ENCODE assay signal across 10 cellular contexts in genomic region chr1:89261926-89262540, GRCh38. TPM values are rescaled to one million over a fixed set of nuclear protein-coding genes. Genes with fewer than 3 reads are reported as not detected.
DNase-seq lines count a peak whose midpoint lies in the region; ATAC-seq and TF ChIP-seq lines count a peak whose summit lies in the region.
"Had no signal": no experiment of that assay in that cellular context is flagged by ENCODE, and none has a peak within 500 bp of the region (broad histone marks: within the 10 kb centered on the region; RNA-seq: fewer than 3 reads in every experiment).

No MANE protein-coding gene starts in this region.

- H3K27ac ChIP-seq in ovary = peak overlapping the region in 1 of 2 donors; percentile 57
- H3K27ac ChIP-seq in body of pancreas = no peak overlapping the region

- H3K4me1 Mint-ChIP-seq in Caco-2 (ENCODE audit: low read depth, unreplicated experiment) = peaks cover 5% of the 10 kb centered on the region

- H3K27me3 ChIP-seq in ovary = no peaks in the 10 kb centered on the region
- no peaks in the 10 kb centered on the region for H3K27me3 ChIP-seq in body of pancreas
- H3K27me3 ChIP-seq in Caco-2 (replicated peaks; ENCODE audit: control insufficient read depth, insufficient read depth, low read length) = no peaks in the 10 kb centered on the region

- H3K4me3 ChIP-seq in choroid plexus epithelial cell (ENCODE audit: low read depth, low read length) = no peak overlapping the region
- peak overlapping the region; percentile 17 for H3K4me3 ChIP-seq in ovary
- H3K4me3 ChIP-seq in body of pancreas = no peak overlapping the region
- no peak overlapping the region for H3K4me3 ChIP-seq in Caco-2 (ENCODE audit: low read depth, low read length)

- intact Hi-C loops in ovary (cut with DNase I) (no loop called here), body of pancreas (cut with DNase I) (no loop called here), Caco-2 (cut with micrococcal nuclease; ENCODE audit: unreplicated experiment) (no loop called here)

- no peaks in the 10 kb centered on the region for H3K36me3 ChIP-seq in ovary
- H3K36me3 ChIP-seq in body of pancreas (replicated peaks in 1 of 2; ENCODE audit: insufficient read depth in 1 of 2, low read depth in 2 of 2) = no peaks in the 10 kb centered on the region
- H3K36me3 ChIP-seq in Caco-2 (ENCODE audit: control insufficient read depth, insufficient read depth, low read length) = no peaks in the 10 kb centered on the region

- no peak overlapping the region for H3K4me3 Mint-ChIP-seq in Caco-2 (ENCODE audit: unreplicated experiment)

- no peaks in the 10 kb centered on the region for H3K9me3 ChIP-seq in ovary
- H3K9me3 ChIP-seq in body of pancreas = no peaks in the 10 kb centered on the region
- no peaks in the 10 kb centered on the region for H3K9me3 ChIP-seq in Caco-2

- 16 to 19% (median 17%) methylated on average over 6 of the region's 6 CpGs for WGBS in ovary, 3 donors
- 58 to 59% methylated on average over 6 of the region's 6 CpGs for WGBS in body of pancreas, 2 donors

- POLR2A ChIA-PET in Caco-2 (lab: Charles Lee) = no interaction called here

- TF ChIP-seq CTCF in choroid plexus epithelial cell (conservative IDR thresholded peaks at IDR 0.05; ENCODE audit: low read depth, low read length) (no peak), ovary (IDR thresholded peaks at IDR 0.05) (no peak), body of pancreas (IDR thresholded peaks at IDR 0.05) (no peak), Caco-2 (IDR thresholded peaks at IDR 0.05; ENCODE audit: insufficient read depth in 1 of 2, low read depth in 1 of 2, low read length in 1 of 2, severe bottlenecking in 1 of 2, unreplicated experiment in 1 of 2) (no peak)

- H3K27me3 Mint-ChIP-seq in Caco-2 (ENCODE audit: insufficient read depth, unreplicated experiment) = peaks cover 7% of the 10 kb centered on the region

- no peak for ATAC-seq in body of pancreas
- ATAC-seq in HG03045 (IDR thresholded peaks at IDR 0.05; ENCODE audit: unreplicated experiment) = no peak

- no peaks in the 10 kb centered on the region for H3K9me3 Mint-ChIP-seq in Caco-2 (ENCODE audit: unreplicated experiment)

- no TSS peak for BruUV-seq in Caco-2 (replicated peaks; lab: Mats Ljungman, UMichigan)

- TF ChIP-seq POLR2A in ovary (IDR thresholded peaks at IDR 0.05) (no peak), body of pancreas (IDR thresholded peaks at IDR 0.05) (no peak)

- H3K36me3 Mint-ChIP-seq in Caco-2 (ENCODE audit: insufficient read depth, unreplicated experiment) = no peaks in the 10 kb centered on the region

- H3K4me1 ChIP-seq in ovary (ENCODE audit: insufficient read depth) (peaks cover 7% of the 10 kb centered on the region), body of pancreas (no peaks in the 10 kb centered on the region), Caco-2 (no peaks in the 10 kb centered on the region)

- no peak for TF ChIP-seq EP300 in ovary (IDR thresholded peaks at IDR 0.05)

- CTCF ChIA-PET in Caco-2 (lab: Charles Lee) = no interaction called here

- DNase-seq in DMS153 treated with DMSO at 0.1 percent for 48 hours (lab: John Stamatoyannopoulos, UW; ENCODE audit: unreplicated experiment) (peak; percentile 35), NCI-H187 (lab: John Stamatoyannopoulos, UW) (peak; percentile 20 to 77), choroid plexus epithelial cell (ENCODE audit: low read depth) (peak; percentile 40), ovary (peak; percentile 47 to 61 (median 55)), body of pancreas (no peak), Caco-2 (no peak), NCI-H1436 (lab: John Stamatoyannopoulos, UW) (no peak)
- DNase-seq: activated effector memory CD4-positive, alpha-beta T cell treated with anti-CD3 and anti-CD28 coated beads, Interleukin-2, amount 50 U/mL, for 16 hours; stimulated activated CD4-positive, alpha-beta T cell treated with anti-CD3 and anti-CD28 coated beads, Interleukin-2, amount 100 ng/mL, for 24 hours had no signal

- H3K27ac Mint-ChIP-seq in Caco-2 (ENCODE audit: unreplicated experiment) = no peak overlapping the region

RNA-seq across cellular contexts. Expression of gene GBP5, which starts 10.6 kb away (rescaled TPM):
- 1 to 10 TPM; 1.0 to 3.2 (median 1.4) TPM for total RNA-seq in ovary
- 1 to 10 TPM in 1 of 2 donors, under 1 TPM in 1; 0.77 to 8.6 TPM for polyA plus RNA-seq in ovary
- 1 to 10 TPM; 1.6 TPM for total RNA-seq in body of pancreas
- total RNA-seq in Caco-2 (2022) = not detected in 2 replicates

Comparison
In these comparisons a context has a peak if more than half of its experiments do, and no peak if none do; other contexts are left out.
1. DNase-seq: peak in DMS153 treated with DMSO at 0.1 percent for 48 hours (single experiment), NCI-H187 (2 of 2), choroid plexus epithelial cell (single experiment) and ovary (5 of 5); none in body of pancreas (0 of 4), Caco-2 (0 of 2) and NCI-H1436 (single experiment).